In the genomic region with DNA sequence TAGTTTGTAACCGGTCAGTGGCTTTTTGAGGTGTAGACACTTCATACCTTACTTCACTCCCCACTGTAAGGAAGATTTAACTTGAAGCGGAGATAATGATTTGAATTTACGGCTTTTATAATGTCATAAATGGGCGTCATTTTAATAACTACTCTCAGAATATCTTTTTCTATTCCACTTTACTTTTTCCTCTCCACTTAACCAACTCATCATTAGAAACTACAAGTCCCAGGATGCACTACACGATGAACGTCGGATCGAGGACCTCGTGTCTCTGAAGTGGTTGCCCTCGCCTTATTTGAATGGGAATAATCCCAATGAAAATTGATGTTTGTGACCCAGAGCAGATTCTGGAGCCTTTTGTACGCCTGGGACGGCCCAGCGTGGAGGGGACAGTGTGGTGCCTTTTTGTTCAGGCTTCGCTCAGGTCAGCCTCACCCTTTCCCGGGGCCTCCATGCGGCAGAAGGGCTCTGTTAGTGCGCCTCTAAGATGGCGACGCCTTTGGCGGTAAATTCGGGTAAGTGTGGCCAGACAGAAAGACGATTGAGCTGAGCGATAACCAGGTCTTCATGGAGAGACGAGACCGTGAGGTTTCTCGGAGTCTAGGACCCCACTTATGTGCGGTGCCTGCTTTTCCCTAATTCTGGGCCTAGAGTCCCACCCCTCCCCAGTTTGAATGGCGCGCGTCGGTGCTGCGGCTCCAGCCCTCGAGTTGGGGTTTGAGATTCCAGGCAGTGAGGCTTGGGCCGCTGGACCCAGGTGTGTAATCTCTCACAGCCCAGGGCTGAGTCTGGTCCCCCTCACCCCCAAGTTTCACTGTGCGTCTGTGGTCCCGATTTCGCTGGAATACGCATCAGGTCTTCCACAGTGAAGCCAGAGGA, we compare ENCODE assay signal across 1 cellular context.
TF ChIP-seq lines count a peak whose summit lies in the region.

NUP205 (plus strand) TSS at position 463 of the 882 bp plus-strand sequence; CDS start at position 491, 28 bp downstream.

TF ChIP-seq in HepG2, 621 proteins besides CTCF, POLR2A, EP300 and RAD21 (continued from another document and continues in another):
- TF ChIP-seq, protein P1, sequence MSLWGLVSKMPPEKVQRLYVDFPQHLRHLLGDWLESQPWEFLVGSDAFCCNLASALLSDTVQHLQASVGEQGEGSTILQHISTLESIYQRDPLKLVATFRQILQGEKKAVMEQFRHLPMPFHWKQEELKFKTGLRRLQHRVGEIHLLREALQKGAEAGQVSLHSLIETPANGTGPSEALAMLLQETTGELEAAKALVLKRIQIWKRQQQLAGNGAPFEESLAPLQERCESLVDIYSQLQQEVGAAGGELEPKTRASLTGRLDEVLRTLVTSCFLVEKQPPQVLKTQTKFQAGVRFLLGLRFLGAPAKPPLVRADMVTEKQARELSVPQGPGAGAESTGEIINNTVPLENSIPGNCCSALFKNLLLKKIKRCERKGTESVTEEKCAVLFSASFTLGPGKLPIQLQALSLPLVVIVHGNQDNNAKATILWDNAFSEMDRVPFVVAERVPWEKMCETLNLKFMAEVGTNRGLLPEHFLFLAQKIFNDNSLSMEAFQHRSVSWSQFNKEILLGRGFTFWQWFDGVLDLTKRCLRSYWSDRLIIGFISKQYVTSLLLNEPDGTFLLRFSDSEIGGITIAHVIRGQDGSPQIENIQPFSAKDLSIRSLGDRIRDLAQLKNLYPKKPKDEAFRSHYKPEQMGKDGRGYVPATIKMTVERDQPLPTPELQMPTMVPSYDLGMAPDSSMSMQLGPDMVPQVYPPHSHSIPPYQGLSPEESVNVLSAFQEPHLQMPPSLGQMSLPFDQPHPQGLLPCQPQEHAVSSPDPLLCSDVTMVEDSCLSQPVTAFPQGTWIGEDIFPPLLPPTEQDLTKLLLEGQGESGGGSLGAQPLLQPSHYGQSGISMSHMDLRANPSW (CRISPR knock-in tag; IDR thresholded peaks at IDR 0.05; ENCODE audit: borderline replicate concordance) = no peak
- TF ChIP-seq ZNF720 (CRISPR knock-in tag; IDR thresholded peaks at IDR 0.05) (no peak), ZNF563 (CRISPR knock-in tag; IDR thresholded peaks at IDR 0.05) (peak; percentile 80; the same call in 1 of the 2 replicates), NRL (CRISPR knock-in tag; IDR thresholded peaks at IDR 0.05; ENCODE audit: borderline replicate concordance) (peak; percentile 91), SSRP1 (CRISPR knock-in tag; IDR thresholded peaks at IDR 0.05) (no peak), KMT2A (CRISPR knock-in tag; IDR thresholded peaks at IDR 0.05) (peak; percentile 72; the same call in 1 of the 2 replicates), IRF1 (CRISPR knock-in tag; IDR thresholded peaks at IDR 0.05; ENCODE audit: low read depth) (0 out of 2 replicates have a peak, but pooled peaks have one; percentile 54), MTF1 (CRISPR knock-in tag; IDR thresholded peaks at IDR 0.05) (no peak), ZNF570 (CRISPR knock-in tag; IDR thresholded peaks at IDR 0.05; ENCODE audit: borderline replicate concordance) (peak; percentile 70; the same call in 1 of the 2 replicates), KLF15 (CRISPR knock-in tag; IDR thresholded peaks at IDR 0.05; ENCODE audit: borderline replicate concordance) (no peak), SALL1 (CRISPR knock-in tag; IDR thresholded peaks at IDR 0.05) (peak; percentile 81), PAF1 (CRISPR knock-in tag; IDR thresholded peaks at IDR 0.05) (no peak), NFE2L2 (IDR thresholded peaks at IDR 0.05; ENCODE audit: low read length) (no peak), KDM4B (CRISPR knock-in tag; IDR thresholded peaks at IDR 0.05) (peak; percentile 73; the same call in 1 of the 2 replicates), ZNF878 (CRISPR knock-in tag; IDR thresholded peaks at IDR 0.05) (no peak), ZNF335 (CRISPR knock-in tag; IDR thresholded peaks at IDR 0.05) (peak; percentile 100), GTF3A (CRISPR knock-in tag; conservative IDR thresholded peaks at IDR 0.05) (0 out of 2 replicates have a peak, but pooled peaks have one; percentile 62), ZNF552 (CRISPR knock-in tag; IDR thresholded peaks at IDR 0.05; ENCODE audit: borderline replicate concordance) (no peak), GATAD2A (CRISPR knock-in tag; IDR thresholded peaks at IDR 0.05) (peak; percentile 31; the same call in 1 of the 2 replicates), ZNF605 (CRISPR knock-in tag; IDR thresholded peaks at IDR 0.05) (peak; percentile 94), ZNF282 (IDR thresholded peaks at IDR 0.05; ENCODE audit: partially characterized antibody) (no peak), TFDP1 (CRISPR knock-in tag; IDR thresholded peaks at IDR 0.05; ENCODE audit: borderline replicate concordance) (peak; percentile 95), RXRA (CRISPR knock-in tag; IDR thresholded peaks at IDR 0.05) (peak; percentile 25; the same call in 1 of the 2 replicates), TOE1 (CRISPR knock-in tag; IDR thresholded peaks at IDR 0.05) (peak; percentile 61), ZNF296 (CRISPR knock-in tag; conservative IDR thresholded peaks at IDR 0.05) (no peak), ZNF790 (CRISPR knock-in tag; IDR thresholded peaks at IDR 0.05; ENCODE audit: borderline replicate concordance) (no peak), ARNT2 (CRISPR knock-in tag; IDR thresholded peaks at IDR 0.05; ENCODE audit: low read depth) (peak; percentile 48; the same call in 1 of the 2 replicates), TCF7L2 (IDR thresholded peaks at IDR 0.05; ENCODE audit: low read depth, low read length) (no peak), ELF1 (CRISPR knock-in tag; IDR thresholded peaks at IDR 0.05) (peak; percentile 55), ELK4 (CRISPR knock-in tag; IDR thresholded peaks at IDR 0.05; ENCODE audit: borderline replicate concordance) (no peak), MEIS1 (CRISPR knock-in tag; IDR thresholded peaks at IDR 0.05; ENCODE audit: borderline replicate concordance) (peak; percentile 70; the same call in 1 of the 2 replicates), ZNF644 (CRISPR knock-in tag; IDR thresholded peaks at IDR 0.05; ENCODE audit: low read depth) (0 out of 2 replicates have a peak, but pooled peaks have one; percentile 54), SKIL (CRISPR knock-in tag; IDR thresholded peaks at IDR 0.05; ENCODE audit: borderline replicate concordance) (no peak), SNAPC2 (CRISPR knock-in tag; IDR thresholded peaks at IDR 0.05) (no peak), ZNF10 (CRISPR knock-in tag; IDR thresholded peaks at IDR 0.05; ENCODE audit: borderline replicate concordance, low read depth) (no peak)
- TF ChIP-seq, protein P2, sequence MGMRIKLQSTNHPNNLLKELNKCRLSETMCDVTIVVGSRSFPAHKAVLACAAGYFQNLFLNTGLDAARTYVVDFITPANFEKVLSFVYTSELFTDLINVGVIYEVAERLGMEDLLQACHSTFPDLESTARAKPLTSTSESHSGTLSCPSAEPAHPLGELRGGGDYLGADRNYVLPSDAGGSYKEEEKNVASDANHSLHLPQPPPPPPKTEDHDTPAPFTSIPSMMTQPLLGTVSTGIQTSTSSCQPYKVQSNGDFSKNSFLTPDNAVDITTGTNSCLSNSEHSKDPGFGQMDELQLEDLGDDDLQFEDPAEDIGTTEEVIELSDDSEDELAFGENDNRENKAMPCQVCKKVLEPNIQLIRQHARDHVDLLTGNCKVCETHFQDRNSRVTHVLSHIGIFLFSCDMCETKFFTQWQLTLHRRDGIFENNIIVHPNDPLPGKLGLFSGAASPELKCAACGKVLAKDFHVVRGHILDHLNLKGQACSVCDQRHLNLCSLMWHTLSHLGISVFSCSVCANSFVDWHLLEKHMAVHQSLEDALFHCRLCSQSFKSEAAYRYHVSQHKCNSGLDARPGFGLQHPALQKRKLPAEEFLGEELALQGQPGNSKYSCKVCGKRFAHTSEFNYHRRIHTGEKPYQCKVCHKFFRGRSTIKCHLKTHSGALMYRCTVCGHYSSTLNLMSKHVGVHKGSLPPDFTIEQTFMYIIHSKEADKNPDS (CRISPR knock-in tag; IDR thresholded peaks at IDR 0.05) = peak; percentile 38; the same call in 1 of the 2 replicates
- TF ChIP-seq, protein P3, sequence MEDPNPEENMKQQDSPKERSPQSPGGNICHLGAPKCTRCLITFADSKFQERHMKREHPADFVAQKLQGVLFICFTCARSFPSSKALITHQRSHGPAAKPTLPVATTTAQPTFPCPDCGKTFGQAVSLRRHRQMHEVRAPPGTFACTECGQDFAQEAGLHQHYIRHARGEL (CRISPR knock-in tag; IDR thresholded peaks at IDR 0.05) = no peak
- TF ChIP-seq, protein P4, sequence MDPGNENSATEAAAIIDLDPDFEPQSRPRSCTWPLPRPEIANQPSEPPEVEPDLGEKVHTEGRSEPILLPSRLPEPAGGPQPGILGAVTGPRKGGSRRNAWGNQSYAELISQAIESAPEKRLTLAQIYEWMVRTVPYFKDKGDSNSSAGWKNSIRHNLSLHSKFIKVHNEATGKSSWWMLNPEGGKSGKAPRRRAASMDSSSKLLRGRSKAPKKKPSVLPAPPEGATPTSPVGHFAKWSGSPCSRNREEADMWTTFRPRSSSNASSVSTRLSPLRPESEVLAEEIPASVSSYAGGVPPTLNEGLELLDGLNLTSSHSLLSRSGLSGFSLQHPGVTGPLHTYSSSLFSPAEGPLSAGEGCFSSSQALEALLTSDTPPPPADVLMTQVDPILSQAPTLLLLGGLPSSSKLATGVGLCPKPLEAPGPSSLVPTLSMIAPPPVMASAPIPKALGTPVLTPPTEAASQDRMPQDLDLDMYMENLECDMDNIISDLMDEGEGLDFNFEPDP (CRISPR knock-in tag; conservative IDR thresholded peaks at IDR 0.05) = no peak
- TF ChIP-seq, protein P5, sequence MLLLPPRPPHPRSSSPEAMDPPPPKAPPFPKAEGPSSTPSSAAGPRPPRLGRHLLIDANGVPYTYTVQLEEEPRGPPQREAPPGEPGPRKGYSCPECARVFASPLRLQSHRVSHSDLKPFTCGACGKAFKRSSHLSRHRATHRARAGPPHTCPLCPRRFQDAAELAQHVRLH (CRISPR knock-in tag; IDR thresholded peaks at IDR 0.05; ENCODE audit: borderline replicate concordance, low read depth) = peak; percentile 86; the same call in 1 of the 2 replicates
- TF ChIP-seq, protein P6, sequence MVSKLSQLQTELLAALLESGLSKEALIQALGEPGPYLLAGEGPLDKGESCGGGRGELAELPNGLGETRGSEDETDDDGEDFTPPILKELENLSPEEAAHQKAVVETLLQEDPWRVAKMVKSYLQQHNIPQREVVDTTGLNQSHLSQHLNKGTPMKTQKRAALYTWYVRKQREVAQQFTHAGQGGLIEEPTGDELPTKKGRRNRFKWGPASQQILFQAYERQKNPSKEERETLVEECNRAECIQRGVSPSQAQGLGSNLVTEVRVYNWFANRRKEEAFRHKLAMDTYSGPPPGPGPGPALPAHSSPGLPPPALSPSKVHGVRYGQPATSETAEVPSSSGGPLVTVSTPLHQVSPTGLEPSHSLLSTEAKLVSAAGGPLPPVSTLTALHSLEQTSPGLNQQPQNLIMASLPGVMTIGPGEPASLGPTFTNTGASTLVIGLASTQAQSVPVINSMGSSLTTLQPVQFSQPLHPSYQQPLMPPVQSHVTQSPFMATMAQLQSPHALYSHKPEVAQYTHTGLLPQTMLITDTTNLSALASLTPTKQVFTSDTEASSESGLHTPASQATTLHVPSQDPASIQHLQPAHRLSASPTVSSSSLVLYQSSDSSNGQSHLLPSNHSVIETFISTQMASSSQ (IDR thresholded peaks at IDR 0.05; ENCODE audit: low read depth) = no peak
- TF ChIP-seq, protein P6 (CRISPR knock-in tag; IDR thresholded peaks at IDR 0.05; ENCODE audit: borderline replicate concordance) = peak; percentile 67; the same call in 1 of the 2 replicates
